1 cellular context compared by ENCODE assay signal in genomic region chr14:104655128-104655848, GRCh38.
TF ChIP-seq lines count a peak whose summit lies in the region.

No MANE protein-coding gene starts in this region.

TF ChIP-seq in K562, 482 proteins besides CTCF, POLR2A, EP300 and RAD21:
- TF ChIP-seq ZNF75A (CRISPR knock-in tag; IDR thresholded peaks at IDR 0.05) (peak; percentile 83), EP400 (IDR thresholded peaks at IDR 0.05) (no peak)
